In the genomic region with DNA sequence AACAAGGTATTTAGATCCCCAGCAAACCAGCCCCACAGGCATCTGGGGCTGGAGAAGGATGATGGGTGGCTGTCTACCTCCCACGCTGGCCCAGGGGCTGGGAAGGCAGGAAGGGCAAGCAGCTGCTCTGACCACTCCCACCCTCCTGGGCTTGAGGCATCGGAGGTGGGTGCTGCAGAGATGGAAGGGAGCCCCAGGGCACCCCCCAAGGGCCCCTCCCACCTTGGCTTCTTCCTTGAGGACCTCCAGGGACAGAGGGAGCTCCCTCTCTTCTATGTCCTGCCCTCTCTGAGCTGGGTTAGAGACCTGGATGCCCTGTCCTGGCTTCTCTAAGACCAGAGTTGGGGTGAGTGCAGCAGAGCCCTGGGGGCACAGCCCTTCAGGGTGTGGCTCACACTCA, we compare ENCODE assay signal across 10 cellular contexts.
DNase-seq lines count a peak whose midpoint lies in the region; ATAC-seq and TF ChIP-seq lines count a peak whose summit lies in the region.
"Had no signal": no experiment of that assay in that cellular context is flagged by ENCODE, and none has a peak within 500 bp of the region (broad histone marks: within the 10 kb centered on the region; RNA-seq: fewer than 3 reads in every experiment).

No MANE protein-coding gene starts in this region.

- peaks cover 63% of the 10 kb centered on the region for H3K4me1 Mint-ChIP-seq in activated naive CD4-positive, alpha-beta T cell treated with anti-CD3 and anti-CD28 coated beads, Interleukin-2, amount 10 ng/mL, durations not matched to agents 7 days and 5 days
- peaks cover 42 to 56% of the 10 kb centered on the region in 2 donors for H3K4me1 Mint-ChIP-seq in effector memory CD8-positive, alpha-beta T cell (ENCODE audit: low read depth in 2 of 2)
- peaks cover 44 to 84% of the 10 kb centered on the region in 2 donors for H3K4me1 Mint-ChIP-seq in stimulated activated naive B cell treated with anti-CD40 and anti-IgM and Interleukin-4, amounts not matched to agents 10 μg/mL and 1 μg/mL and 100 μg/mL, for 72 hours

- H3K27ac Mint-ChIP-seq in activated naive CD4-positive, alpha-beta T cell treated with anti-CD3 and anti-CD28 coated beads, Interleukin-2, amount 10 ng/mL, durations not matched to agents 7 days and 5 days: peak overlapping the region; percentile 96
- peak overlapping the region; percentile 69 to 86 for H3K27ac Mint-ChIP-seq in effector memory CD8-positive, alpha-beta T cell
- peak overlapping the region; percentile 88 for H3K27ac Mint-ChIP-seq in stimulated activated naive B cell treated with anti-CD40 and anti-IgM and Interleukin-4, amounts not matched to agents 10 μg/mL and 1 μg/mL and 100 μg/mL, for 72 hours
- H3K27ac Mint-ChIP-seq: nephron had no signal

- DNase-seq in activated naive CD4-positive, alpha-beta T cell treated with anti-CD3 and anti-CD28 coated beads, Interleukin-2, amount 10 ng/mL, durations not matched to agents 7 days and 5 days: no peak
- DNase-seq in activated naive CD4-positive, alpha-beta T cell treated with Interleukin-2 at 50 U/mL for 16 hours: no peak
- DNase-seq in RWPE1 (ENCODE audit: low spot score): no peak
- DNase-seq in effector memory CD8-positive, alpha-beta T cell: no peak
- DNase-seq in stimulated activated naive B cell treated with anti-CD40 and anti-IgM and Interleukin-4, amounts not matched to agents 10 μg/mL and 1 μg/mL and 100 μg/mL, for 72 hours: no peak
- no peak for DNase-seq in AML-193 (lab: John Stamatoyannopoulos, UW)
- DNase-seq in DMS53 treated with DMSO at 0.1 percent for 48 hours (lab: John Stamatoyannopoulos, UW; ENCODE audit: unreplicated experiment): no peak
- DNase-seq in GDM1 (lab: John Stamatoyannopoulos, UW): no peak
- DNase-seq: NCI-H524 treated with DMSO at 0.1 percent for 48 hours had no signal

- TF ChIP-seq CTCF in RWPE1 (conservative IDR thresholded peaks at IDR 0.05; ENCODE audit: low read depth): no peak

- ATAC-seq in effector memory CD8-positive, alpha-beta T cell (replicated peaks): peak; percentile 3
- peak; percentile 1 for ATAC-seq in stimulated activated naive B cell treated with anti-CD40 and anti-IgM and Interleukin-4, amounts not matched to agents 10 μg/mL and 1 μg/mL and 100 μg/mL, for 72 hours (replicated peaks)

- CTCF ChIA-PET in activated naive CD4-positive, alpha-beta T cell treated with anti-CD3 and anti-CD28 coated beads, Interleukin-2, amount 10 ng/mL, durations not matched to agents 7 days and 5 days (lab: Charles Lee): interaction anchor here (1.2 to 19.9 kb wide), 13 partner anchors 10 to 151 kb away, joined by 3 to 632 read pairs (median 17); a partner anchor contains a TSS
- CTCF ChIA-PET in RWPE1 (lab: Yijun Ruan, JAX): interaction anchor here (0.6 to 1.7 kb wide), 13 partner anchors 13 to 209 kb away, joined by 3 to 9 read pairs (median 4); a partner anchor contains a TSS

- no peaks in the 10 kb centered on the region for H3K9me3 Mint-ChIP-seq in activated naive CD4-positive, alpha-beta T cell treated with anti-CD3 and anti-CD28 coated beads, Interleukin-2, amount 10 ng/mL, durations not matched to agents 7 days and 5 days
- H3K9me3 Mint-ChIP-seq in effector memory CD8-positive, alpha-beta T cell: no peaks in the 10 kb centered on the region
- H3K9me3 Mint-ChIP-seq in stimulated activated naive B cell treated with anti-CD40 and anti-IgM and Interleukin-4, amounts not matched to agents 10 μg/mL and 1 μg/mL and 100 μg/mL, for 72 hours: peaks cover 0 to 1% of the 10 kb centered on the region in 2 donors
- H3K9me3 Mint-ChIP-seq: nephron had no signal

- H3K4me3 Mint-ChIP-seq in activated naive CD4-positive, alpha-beta T cell treated with anti-CD3 and anti-CD28 coated beads, Interleukin-2, amount 10 ng/mL, durations not matched to agents 7 days and 5 days: peak overlapping the region; percentile 90
- peak overlapping the region; percentile 99 to 100 for H3K4me3 Mint-ChIP-seq in effector memory CD8-positive, alpha-beta T cell
- peak overlapping the region; percentile 78 to 97 for H3K4me3 Mint-ChIP-seq in stimulated activated naive B cell treated with anti-CD40 and anti-IgM and Interleukin-4, amounts not matched to agents 10 μg/mL and 1 μg/mL and 100 μg/mL, for 72 hours
- H3K4me3 Mint-ChIP-seq: nephron had no signal

- no peaks in the 10 kb centered on the region for H3K27me3 Mint-ChIP-seq in activated naive CD4-positive, alpha-beta T cell treated with anti-CD3 and anti-CD28 coated beads, Interleukin-2, amount 10 ng/mL, durations not matched to agents 7 days and 5 days
- no peaks in the 10 kb centered on the region for H3K27me3 Mint-ChIP-seq in effector memory CD8-positive, alpha-beta T cell
- H3K27me3 Mint-ChIP-seq in stimulated activated naive B cell treated with anti-CD40 and anti-IgM and Interleukin-4, amounts not matched to agents 10 μg/mL and 1 μg/mL and 100 μg/mL, for 72 hours: no peaks in the 10 kb centered on the region

- peaks cover 59% of the 10 kb centered on the region for H3K36me3 Mint-ChIP-seq in activated naive CD4-positive, alpha-beta T cell treated with anti-CD3 and anti-CD28 coated beads, Interleukin-2, amount 10 ng/mL, durations not matched to agents 7 days and 5 days
- peaks cover 59% of the 10 kb centered on the region for H3K36me3 Mint-ChIP-seq in effector memory CD8-positive, alpha-beta T cell (ENCODE audit: insufficient read depth)
- peaks cover 48 to 56% of the 10 kb centered on the region in 2 donors for H3K36me3 Mint-ChIP-seq in stimulated activated naive B cell treated with anti-CD40 and anti-IgM and Interleukin-4, amounts not matched to agents 10 μg/mL and 1 μg/mL and 100 μg/mL, for 72 hours

- POLR2A ChIA-PET in RWPE1 (lab: Yijun Ruan, JAX; ENCODE audit: low non-redundant PET): no interaction called here

- peak overlapping the region; percentile 26 for H3K27ac ChIP-seq in RWPE1
